1 cellular context compared by ENCODE assay signal in the genomic region with DNA sequence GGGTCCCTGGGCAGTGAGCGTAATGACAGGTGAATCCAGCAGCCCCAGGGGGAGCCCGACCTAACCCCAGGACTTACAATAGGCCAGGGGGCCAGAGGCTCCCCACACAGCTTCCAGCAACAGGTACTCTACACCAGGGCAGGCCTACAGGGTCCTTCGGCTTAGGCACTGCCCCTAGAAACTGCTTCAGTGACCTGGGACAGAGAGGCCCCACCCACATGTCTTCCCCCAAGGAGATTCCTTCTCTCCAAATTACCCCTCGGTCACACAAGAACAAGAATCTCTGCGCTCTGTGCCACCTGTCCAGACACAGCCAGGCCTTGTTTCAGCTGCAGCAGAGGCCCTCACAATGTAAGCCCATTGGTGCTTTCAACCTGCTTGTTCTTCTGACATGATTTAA.
TF ChIP-seq lines count a peak whose summit lies in the region.

No MANE protein-coding gene starts in this region.

TF ChIP-seq in H1, 55 proteins besides CTCF, POLR2A, EP300 and RAD21:
- TF ChIP-seq RNF2 (IDR thresholded peaks at IDR 0.05; ENCODE audit: borderline replicate concordance, low read depth, low read length, missing control alignments, poor library complexity, severe bottlenecking): no peak
- no peak for TF ChIP-seq GTF2F1 (IDR thresholded peaks at IDR 0.05; ENCODE audit: borderline replicate concordance, low read depth, low read length)
- no peak for TF ChIP-seq GABPA (IDR thresholded peaks at IDR 0.05; ENCODE audit: borderline replicate concordance, insufficient read depth, low read length)
- TF ChIP-seq JUND (IDR thresholded peaks at IDR 0.05; ENCODE audit: low read length): no peak
- no peak for TF ChIP-seq SP4 (IDR thresholded peaks at IDR 0.05; ENCODE audit: low read length)
- no peak for TF ChIP-seq KDM5A (IDR thresholded peaks at IDR 0.05; ENCODE audit: low read length)
- TF ChIP-seq NRF1 (IDR thresholded peaks at IDR 0.05; ENCODE audit: low read depth, low read length): no peak
- TF ChIP-seq SIN3A (conservative IDR thresholded peaks at IDR 0.05 in 1 of 2, IDR thresholded peaks at IDR 0.05 in 1 of 2; ENCODE audit: low read depth in 1 of 2, low read length in 2 of 2): no peak
- no peak for TF ChIP-seq KDM4A (IDR thresholded peaks at IDR 0.05; ENCODE audit: low read depth, low read length, severe bottlenecking)
- no peak for TF ChIP-seq TAF1 (IDR thresholded peaks at IDR 0.05; ENCODE audit: low read depth, low read length)
- no peak for TF ChIP-seq HDAC2 (IDR thresholded peaks at IDR 0.05; ENCODE audit: borderline replicate concordance in 1 of 2, low read depth in 2 of 2, low read length in 2 of 2)
- no peak for TF ChIP-seq BACH1 (IDR thresholded peaks at IDR 0.05; ENCODE audit: low read length)
- TF ChIP-seq CHD2 (IDR thresholded peaks at IDR 0.05; ENCODE audit: low read length): no peak
- no peak for TF ChIP-seq SP2 (IDR thresholded peaks at IDR 0.05; ENCODE audit: low read length)
- no peak for TF ChIP-seq TCF12 (IDR thresholded peaks at IDR 0.05; ENCODE audit: low read depth, low read length)
- TF ChIP-seq EGR1 (IDR thresholded peaks at IDR 0.05; ENCODE audit: borderline replicate concordance, low read depth, low read length): no peak
- no peak for TF ChIP-seq ASH2L (IDR thresholded peaks at IDR 0.05; ENCODE audit: low read length)
- TF ChIP-seq TAF7 (optimal IDR thresholded peaks at IDR 0.05; ENCODE audit: borderline replicate concordance, low read depth, low read length): no peak
- no peak for TF ChIP-seq SIRT6 (IDR thresholded peaks at IDR 0.05; ENCODE audit: low read length)
